In genomic region chr4:159178147-159178541, GRCh38 we compare ENCODE assay signal across 12 cellular contexts.
DNase-seq lines count a peak whose midpoint lies in the region; ATAC-seq and TF ChIP-seq lines count a peak whose summit lies in the region.
"Had no signal": no experiment of that assay in that cellular context is flagged by ENCODE, and none has a peak within 500 bp of the region (broad histone marks: within the 10 kb centered on the region; RNA-seq: fewer than 3 reads in every experiment).

No MANE protein-coding gene starts in this region.

- no peak overlapping the region for H2BK120ac ChIP-seq in neuronal stem cell (ENCODE audit: low read depth, low read length)

- DNase-seq in DMS 273 (lab: John Stamatoyannopoulos, UW; ENCODE audit: unreplicated experiment) (peak; percentile 53), DMS 273 treated with DMSO at 0.1 percent for 48 hours (lab: John Stamatoyannopoulos, UW) (no peak), OCI-M1 (lab: John Stamatoyannopoulos, UW) (peak; percentile 61), sigmoid colon (no peak), T-helper 1 cell (no peak), body of pancreas (no peak), neuronal stem cell (ENCODE audit: low spot score) (no peak)
- DNase-seq: activated naive CD8-positive, alpha-beta T cell treated with anti-CD3 and anti-CD28 coated beads for 36 hours; esophagus squamous epithelium had no signal

- TF ChIP-seq EP300 in sigmoid colon (IDR thresholded peaks at IDR 0.05): no peak

- intact Hi-C loops in sigmoid colon (cut with DNase I): loop anchor here (5.0 kb wide), 1 partner anchor 156 kb away; no protein-coding TSS in a partner anchor
- intact Hi-C loops in body of pancreas (cut with DNase I): loop anchor here (10.0 kb wide), 2 partner anchors 323 to 443 kb away; no protein-coding TSS in a partner anchor

- ATAC-seq in HG03045 (IDR thresholded peaks at IDR 0.05; ENCODE audit: unreplicated experiment) (peak; percentile 29), body of pancreas (no peak)

- H3K4ac ChIP-seq in neuronal stem cell (ENCODE audit: low read length): no peak overlapping the region

- H3K14ac ChIP-seq in neuronal stem cell (ENCODE audit: low read length): no peak overlapping the region

- H3K4me1 ChIP-seq in sigmoid colon (peaks cover 0 to 81% (median 69%) of the 10 kb centered on the region in 4 donors), body of pancreas (peaks cover 31% of the 10 kb centered on the region), neuronal stem cell (ENCODE audit: control insufficient read depth in 2 of 2, insufficient read depth in 1 of 2, low read depth in 1 of 2, low read length in 2 of 2) (peaks cover 7 to 9% of the 10 kb centered on the region in 2 donors)

- no peak overlapping the region for H2AK5ac ChIP-seq in neuronal stem cell (ENCODE audit: low read depth, low read length)

- H3K79me1 ChIP-seq in neuronal stem cell (ENCODE audit: low read depth, low read length): no peaks in the 10 kb centered on the region

- H2BK5ac ChIP-seq in neuronal stem cell (ENCODE audit: low read length): no peak overlapping the region

- H4K91ac ChIP-seq in neuronal stem cell (ENCODE audit: low read depth, low read length, poor library complexity): no peak overlapping the region

- H3K27ac ChIP-seq in sigmoid colon: peak overlapping the region in 3 of 4 donors; percentile 23 to 80 (median 28)
- H3K27ac ChIP-seq in body of pancreas: peak overlapping the region in 1 of 4 donors; percentile 32
- no peak overlapping the region for H3K27ac ChIP-seq in neuronal stem cell (replicated peaks; ENCODE audit: low read length)
- H3K27ac ChIP-seq: 22Rv1, VCaP had no signal

- H3K23ac ChIP-seq in neuronal stem cell (ENCODE audit: low read depth, low read length, poor library complexity): no peak overlapping the region

- H2AFZ ChIP-seq in neuronal stem cell (ENCODE audit: low read length): no peak overlapping the region

- H3K9me3 ChIP-seq in sigmoid colon (no peaks in the 10 kb centered on the region), body of pancreas (no peaks in the 10 kb centered on the region), neuronal stem cell (replicated peaks in 1 of 2; ENCODE audit: control insufficient read depth in 2 of 2, insufficient read depth in 1 of 2, low read depth in 1 of 2, low read length in 2 of 2) (no peaks in the 10 kb centered on the region)
- H3K9me3 ChIP-seq: esophagus squamous epithelium had no signal

- no peak for TF ChIP-seq POLR2A in sigmoid colon (IDR thresholded peaks at IDR 0.05)
- no peak for TF ChIP-seq POLR2A in body of pancreas (IDR thresholded peaks at IDR 0.05)

- H3K4me3 ChIP-seq in sigmoid colon (no peak overlapping the region), body of pancreas (no peak overlapping the region), neuronal stem cell (ENCODE audit: low read length in 2 of 2) (no peak overlapping the region)
- H3K4me3 ChIP-seq: esophagus squamous epithelium had no signal

- no peak overlapping the region for H3K18ac ChIP-seq in neuronal stem cell (ENCODE audit: low read length)

- 72 to 86% methylated on average over 2 of the region's 2 CpGs for WGBS in sigmoid colon, 2 donors
- WGBS in body of pancreas, 2 donors: 47 to 74% methylated on average over 2 of the region's 2 CpGs
- WGBS in neuronal stem cell (ENCODE audit: extremely low coverage in 2 of 2, insufficient read length in 2 of 2, insufficient replicate concordance in 1 of 2), 2 donors: no CpG with 5 or more reads among the region's 2 CpGs

- TF ChIP-seq CTCF in sigmoid colon (IDR thresholded peaks at IDR 0.05) (no peak), body of pancreas (IDR thresholded peaks at IDR 0.05) (no peak)

- H3K27me3 ChIP-seq in sigmoid colon (no peaks in the 10 kb centered on the region), body of pancreas (no peaks in the 10 kb centered on the region), neuronal stem cell (ENCODE audit: control insufficient read depth in 3 of 3, insufficient read depth in 3 of 3, low read depth in 1 of 3, low read length in 3 of 3) (no peaks in the 10 kb centered on the region)
- H3K27me3 ChIP-seq: esophagus squamous epithelium had no signal

- no peaks in the 10 kb centered on the region for H3K36me3 ChIP-seq in sigmoid colon
- H3K36me3 ChIP-seq in body of pancreas (replicated peaks in 1 of 2; ENCODE audit: insufficient read depth in 1 of 2, low read depth in 2 of 2): no peaks in the 10 kb centered on the region
- no peaks in the 10 kb centered on the region for H3K36me3 ChIP-seq in neuronal stem cell (replicated peaks in 1 of 2; ENCODE audit: control insufficient read depth in 2 of 2, insufficient read depth in 2 of 2, low read length in 2 of 2)
- H3K36me3 ChIP-seq: esophagus squamous epithelium had no signal

- no peak overlapping the region for H3K9ac ChIP-seq in neuronal stem cell (ENCODE audit: low read depth, low read length, poor library complexity)

- no peak overlapping the region for H3K4me2 ChIP-seq in neuronal stem cell (ENCODE audit: insufficient read depth, low read length, poor library complexity, severe bottlenecking)

- no peak overlapping the region for H2BK12ac ChIP-seq in neuronal stem cell (ENCODE audit: low read length)

- no peak overlapping the region for H2BK15ac ChIP-seq in neuronal stem cell (ENCODE audit: low read length)

- H4K8ac ChIP-seq in neuronal stem cell (ENCODE audit: low read depth, low read length): no peak overlapping the region

Comparison
In these comparisons a context has a peak if more than half of its experiments do, and no peak if none do; other contexts are left out.
1. DNase-seq: peak in DMS 273 (single experiment) and OCI-M1 (single experiment); none in DMS 273 treated with DMSO at 0.1 percent for 48 hours (single experiment), sigmoid colon (single experiment), T-helper 1 cell (0 of 5), body of pancreas (0 of 4) and neuronal stem cell (single experiment).